ENCODE assay signal across 18 cellular contexts in the genomic region with DNA sequence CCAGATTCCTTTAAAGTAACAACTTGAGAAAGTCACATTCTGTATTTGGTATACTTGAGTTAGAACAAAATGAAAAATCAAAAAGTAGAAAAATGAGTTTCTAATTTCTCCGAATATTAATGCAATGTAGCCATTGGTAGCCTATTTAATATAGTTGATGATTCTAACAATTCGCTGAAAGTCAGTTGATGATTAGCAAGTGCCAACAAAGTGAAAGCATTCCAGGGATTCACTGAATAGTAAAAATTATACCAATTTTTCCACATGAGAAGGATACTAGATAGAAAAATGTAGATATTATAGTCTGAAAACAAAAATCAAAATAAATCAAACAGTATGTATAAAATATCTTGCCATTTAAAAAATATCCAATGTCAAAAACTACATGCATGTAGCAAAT.
"Had no signal": no experiment of that assay in that cellular context is flagged by ENCODE, and none has a peak within 500 bp of the region (broad histone marks: within the 10 kb centered on the region; RNA-seq: fewer than 3 reads in every experiment).

No MANE protein-coding gene starts in this region.

- H3K27ac ChIP-seq: ascending aorta, esophagus squamous epithelium, lower lobe of right lung had no signal

- H3K27me3 ChIP-seq: ascending aorta, esophagus squamous epithelium, tibial nerve had no signal

- H3K4me3 ChIP-seq: ascending aorta, esophagus squamous epithelium, lower lobe of right lung, tibial nerve had no signal

- H3K4me3 Mint-ChIP-seq: activated naive CD4-positive, alpha-beta T cell treated with anti-CD3 and anti-CD28 coated beads, Interleukin-2, amount 50 U/mL, for 24 hours; naive B cell had no signal

- ATAC-seq: lower lobe of right lung; stimulated activated naive CD8-positive, alpha-beta T cell treated with anti-CD3 and anti-CD28 coated beads, Interleukin-15, Interleukin-2, amounts not matched to agents 100 U/mL and 50 U/mL, for 24 hours had no signal

- H3K4me1 ChIP-seq: ascending aorta, esophagus squamous epithelium, lower lobe of right lung had no signal

- H3K4me1 Mint-ChIP-seq: activated naive CD4-positive, alpha-beta T cell treated with anti-CD3 and anti-CD28 coated beads, Interleukin-2, amount 50 U/mL, for 24 hours; naive B cell had no signal

- H3K36me3 ChIP-seq: ascending aorta, esophagus squamous epithelium, lower lobe of right lung, tibial nerve had no signal

- H3K27ac Mint-ChIP-seq: activated naive CD4-positive, alpha-beta T cell treated with anti-CD3 and anti-CD28 coated beads, Interleukin-2, amount 50 U/mL, for 24 hours; naive B cell had no signal

- H3K36me3 Mint-ChIP-seq: naive B cell had no signal

- DNase-seq: activated CD4-positive, alpha-beta T cell treated with anti-CD3 and anti-CD28 coated beads, Interleukin-2, amount 50 U/mL, for 1 hour; activated CD4-positive, CD25-positive, alpha-beta regulatory T cell treated with anti-CD3 and anti-CD28 coated beads, Interleukin-2, amount 50 U/mL, for 72 hours; activated CD8-positive, alpha-beta memory T cell treated with anti-CD3 and anti-CD28 coated beads, Interleukin-2, amount 50 U/mL, for 4 hours; activated effector memory CD4-positive, alpha-beta T cell treated with anti-CD3 and anti-CD28 coated beads, Interleukin-2, amount 50 U/mL, for 16 hours; activated T-cell treated with anti-CD3 and anti-CD28 coated beads, Interleukin-2, amount 50 U/mL, for 48 hours; cerebellar nuclear complex; cortex of kidney; effector CD8-positive, alpha-beta T cell; esophagus squamous epithelium; lower lobe of right lung; naive B cell; occipital lobe; posterior cingulate gyrus; stimulated activated naive CD8-positive, alpha-beta T cell treated with anti-CD3 and anti-CD28 coated beads, Interleukin-15, Interleukin-2, amounts not matched to agents 100 U/mL and 50 U/mL, for 24 hours; T-helper 1 cell had no signal

- H3K27me3 Mint-ChIP-seq: naive B cell had no signal
